35 cellular contexts compared by ENCODE assay signal in the genomic region with DNA sequence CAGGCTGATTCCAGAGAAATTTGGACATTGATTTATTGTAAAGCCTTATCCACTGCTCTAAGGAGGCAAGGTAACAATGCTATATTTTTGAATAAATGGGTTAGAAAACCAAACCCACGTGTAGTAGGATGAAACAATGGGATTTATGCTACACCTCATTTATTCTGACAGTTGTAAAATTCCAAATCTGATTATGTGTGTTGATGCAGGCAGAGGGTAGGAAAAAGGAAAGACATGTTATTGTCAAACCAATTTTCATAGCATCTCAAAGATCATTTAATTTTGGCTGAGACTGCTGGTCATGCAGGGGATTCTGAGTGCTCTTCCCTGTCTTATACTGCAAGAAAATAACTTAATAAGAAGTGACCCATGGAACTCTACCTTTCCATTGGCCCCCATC.
"Had no signal": no experiment of that assay in that cellular context is flagged by ENCODE, and none has a peak within 500 bp of the region (broad histone marks: within the 10 kb centered on the region; RNA-seq: fewer than 3 reads in every experiment).

No MANE protein-coding gene starts in this region.

- H3K9ac ChIP-seq: KMS-11 had no signal

- DNase-seq: Karpas-422, Kasumi-1, KG1, MG63, MM.1S, MV-4-11, NCI-H1048, NCI-H1092, NCI-H1092 treated with DMSO at 0.1 percent for 48 hours, NCI-H1105, NCI-H1105 treated with DMSO at 0.1 percent for 48 hours, NCI-H1417, NCI-H1417 treated with DMSO at 0.1 percent for 48 hours, NCI-H1436, NCI-H1436 treated with DMSO at 0.1 percent for 48 hours, NCI-H146, NCI-H1694, NCI-H1694 treated with DMSO at 0.1 percent for 48 hours, NCI-H187, NCI-H187 treated with DMSO at 0.1 percent for 48 hours, NCI-H1930, NCI-H2029, NCI-H2029 treated with DMSO at 0.1 percent for 48 hours, NCI-H2081, NCI-H2081 treated with DMSO at 0.1 percent for 48 hours, NCI-H2107, NCI-H2171, NCI-H2171 treated with DMSO at 0.1 percent for 48 hours, NCI-H2227 treated with DMSO at 0.1 percent for 48 hours, NCI-H226, NCI-H345, NCI-H446, NCI-H446 treated with DMSO at 0.1 percent for 48 hours, NCI-H510A had no signal

- H3K27me3 ChIP-seq: MG63 had no signal

- H3K27ac ChIP-seq: KMS-11 had no signal

- H3K36me3 ChIP-seq: MG63 had no signal

- H3K4me2 ChIP-seq: KMS-11 had no signal

- H3K9me3 ChIP-seq: MG63 had no signal

- H3K4me3 ChIP-seq: MG63 had no signal
